8 cellular contexts compared by ENCODE assay signal in the genomic region with DNA sequence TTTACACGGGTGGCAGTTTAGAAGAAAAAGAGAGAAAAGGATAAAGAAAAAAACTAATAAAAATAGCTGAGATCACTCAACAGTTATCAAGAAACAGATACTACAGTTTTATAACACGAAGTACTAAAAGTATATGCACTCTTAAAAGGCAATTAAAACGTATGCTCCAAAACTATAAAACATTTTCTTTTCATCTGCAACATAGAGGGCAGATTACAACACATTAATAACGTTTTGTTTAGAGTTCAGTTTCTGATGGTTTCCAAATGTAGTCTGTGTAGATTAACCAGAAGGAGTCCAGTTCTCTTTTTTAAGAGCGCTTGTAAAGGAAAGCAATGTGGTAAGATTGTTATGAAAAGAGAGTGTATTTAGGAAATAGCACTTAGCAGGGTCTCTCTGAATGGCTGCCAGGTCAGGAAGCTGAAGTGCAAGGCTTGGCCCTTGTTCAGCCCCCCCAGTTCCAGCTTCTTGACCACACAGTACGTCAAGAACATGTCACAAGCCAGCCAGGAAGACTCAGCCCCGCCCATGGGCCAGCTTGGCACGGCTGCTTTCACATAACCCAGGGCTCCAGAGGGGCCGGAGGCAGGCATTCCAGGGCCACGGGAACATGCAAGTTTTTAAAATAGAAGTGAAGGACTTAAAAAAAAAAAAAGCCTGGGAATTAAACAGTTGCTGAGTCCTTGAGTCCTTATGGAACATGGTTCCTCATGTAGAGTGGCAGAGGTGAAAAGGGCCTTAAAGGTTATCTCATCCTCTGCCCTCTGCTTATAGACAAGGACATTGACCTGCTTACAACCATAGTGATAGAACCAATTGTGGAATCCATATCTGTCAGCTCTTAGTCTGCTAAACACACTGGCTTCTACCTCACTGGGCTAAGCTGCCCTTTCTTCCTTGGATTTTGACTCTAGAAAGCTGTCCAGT.
DNase-seq lines count a peak whose midpoint lies in the region; ATAC-seq and TF ChIP-seq lines count a peak whose summit lies in the region.

No MANE protein-coding gene starts in this region.

- BruUV-seq in Caco-2 (replicated peaks; lab: Mats Ljungman, UMichigan), result no TSS peak

- peaks cover 43% of the 10 kb centered on the region for H3K4me1 Mint-ChIP-seq in Caco-2 (ENCODE audit: low read depth, unreplicated experiment)

- H3K36me3 ChIP-seq in SK-N-SH (replicated peaks in 1 of 2; ENCODE audit: control insufficient read depth in 1 of 2, insufficient read depth in 2 of 2, low read length in 1 of 2), result no peaks in the 10 kb centered on the region
- no peaks in the 10 kb centered on the region for H3K36me3 ChIP-seq in Caco-2 (ENCODE audit: control insufficient read depth, insufficient read depth, low read length)

- no peaks in the 10 kb centered on the region for H3K9me2 ChIP-seq in SK-N-SH

- no peaks in the 10 kb centered on the region for H3K9me3 ChIP-seq in SK-N-SH
- no peaks in the 10 kb centered on the region for H3K9me3 ChIP-seq in Caco-2

- CTCF ChIA-PET in SK-N-SH (lab: Yijun Ruan, JAX), result interaction anchor here (0.9 to 1.8 kb wide), 3 partner anchors 15 to 23 kb away, joined by 3 to 5 read pairs (median 5); no protein-coding TSS in a partner anchor
- CTCF ChIA-PET in Caco-2 (lab: Charles Lee), result no interaction called here

- TF ChIP-seq RAD21 in SK-N-SH (IDR thresholded peaks at IDR 0.05; ENCODE audit: low read length), result no peak

- no peaks in the 10 kb centered on the region for H3K27me3 Mint-ChIP-seq in Caco-2 (ENCODE audit: insufficient read depth, unreplicated experiment)

- no peaks in the 10 kb centered on the region for H4K20me1 ChIP-seq in SK-N-SH (ENCODE audit: insufficient read depth)

- WGBS in SK-N-SH (ENCODE audit: low lambda C conversion rate), result 31% methylated on average over 10 of the region's 10 CpGs

- H3K4me2 ChIP-seq in SK-N-SH, result peak overlapping the region; percentile 63

- intact Hi-C loops in Caco-2 (cut with micrococcal nuclease; ENCODE audit: unreplicated experiment), result no loop called here

- H3K4me3 ChIP-seq in SK-N-SH (ENCODE audit: low read depth in 2 of 2, low read length in 1 of 2), result no peak overlapping the region
- no peak overlapping the region for H3K4me3 ChIP-seq in Caco-2 (ENCODE audit: low read depth, low read length)

- H2AFZ ChIP-seq in SK-N-SH (ENCODE audit: low read depth), result peak overlapping the region; percentile 50; the same call in 1 of the 2 replicates

- POLR2A ChIA-PET in SK-N-SH (lab: Yijun Ruan, JAX) (no interaction called here), Caco-2 (lab: Charles Lee) (interaction anchor here (0.5 kb wide), 1 partner anchor 22 kb away, joined by 6 read pairs; no protein-coding TSS in a partner anchor)

- peak overlapping the region; percentile 52 for H3K9ac ChIP-seq in SK-N-SH

- ATAC-seq in HG02763 (IDR thresholded peaks at IDR 0.05; ENCODE audit: unreplicated experiment), result no peak
- no peak for ATAC-seq in HG02798 (IDR thresholded peaks at IDR 0.05; ENCODE audit: poor library complexity, unreplicated experiment)

- no peaks in the 10 kb centered on the region for H3K9me3 Mint-ChIP-seq in Caco-2 (ENCODE audit: unreplicated experiment)

- H3K27ac Mint-ChIP-seq in Caco-2 (ENCODE audit: unreplicated experiment), result no peak overlapping the region

- no peak overlapping the region for H3K4me3 Mint-ChIP-seq in Caco-2 (ENCODE audit: unreplicated experiment)

- TF ChIP-seq CTCF in SK-N-SH (IDR thresholded peaks at IDR 0.05) (no peak), Caco-2 (IDR thresholded peaks at IDR 0.05; ENCODE audit: insufficient read depth in 1 of 2, low read depth in 1 of 2, low read length in 1 of 2, severe bottlenecking in 1 of 2, unreplicated experiment in 1 of 2) (no peak)

- peaks cover 45% of the 10 kb centered on the region for H3F3A ChIP-seq in SK-N-SH (replicated peaks; ENCODE audit: insufficient read depth)

- TF ChIP-seq EP300 in SK-N-SH (IDR thresholded peaks at IDR 0.05; ENCODE audit: borderline replicate concordance in 1 of 2, low read depth in 1 of 2, low read length in 1 of 2), result peak in 1 of 2 experiments; percentile 96; a peak in 3 of 4 replicates

- DNase-seq in CMK (ENCODE audit: low read depth) (peak; percentile 52), SK-N-SH (peak; percentile 42), glomerular endothelial cell (ENCODE audit: extremely low read depth, low read depth, low spot score) (peak; percentile 27), renal cortical epithelial cell (ENCODE audit: low read depth) (peak; percentile 78), NCI-H2081 treated with DMSO at 0.1 percent for 48 hours (lab: John Stamatoyannopoulos, UW) (no peak), Caco-2 (no peak)

- no peaks in the 10 kb centered on the region for H3K36me3 Mint-ChIP-seq in Caco-2 (ENCODE audit: insufficient read depth, unreplicated experiment)

- peak overlapping the region; percentile 92 to 99 for H3K27ac ChIP-seq in SK-N-SH (ENCODE audit: low read depth in 2 of 2, low read length in 1 of 2)

- no peaks in the 10 kb centered on the region for H3K79me2 ChIP-seq in SK-N-SH (ENCODE audit: insufficient read depth)

- no peaks in the 10 kb centered on the region for H3K27me3 ChIP-seq in SK-N-SH (ENCODE audit: insufficient read depth)
- H3K27me3 ChIP-seq in Caco-2 (replicated peaks; ENCODE audit: control insufficient read depth, insufficient read depth, low read length), result no peaks in the 10 kb centered on the region

- H3K4me1 ChIP-seq in SK-N-SH (ENCODE audit: control insufficient read depth in 1 of 2, insufficient read depth in 2 of 2, low read depth in 1 of 2, low read length in 1 of 2) (peaks cover 28 to 47% of the 10 kb centered on the region in 2 experiments), Caco-2 (peaks cover 56% of the 10 kb centered on the region)

TF ChIP-seq in SK-N-SH, 30 proteins besides CTCF, POLR2A, EP300 and RAD21 (continues in another document):
- TF ChIP-seq MEF2A (IDR thresholded peaks at IDR 0.05; ENCODE audit: borderline replicate concordance, low read depth), result 0 out of 2 replicates have a peak, but pooled peaks have one; percentile 44
- TF ChIP-seq NRF1 (IDR thresholded peaks at IDR 0.05; ENCODE audit: low read depth, low read length), result no peak
- TF ChIP-seq FOXM1 (IDR thresholded peaks at IDR 0.05; ENCODE audit: low read depth), result peak; percentile 91
- TF ChIP-seq, protein P1, sequence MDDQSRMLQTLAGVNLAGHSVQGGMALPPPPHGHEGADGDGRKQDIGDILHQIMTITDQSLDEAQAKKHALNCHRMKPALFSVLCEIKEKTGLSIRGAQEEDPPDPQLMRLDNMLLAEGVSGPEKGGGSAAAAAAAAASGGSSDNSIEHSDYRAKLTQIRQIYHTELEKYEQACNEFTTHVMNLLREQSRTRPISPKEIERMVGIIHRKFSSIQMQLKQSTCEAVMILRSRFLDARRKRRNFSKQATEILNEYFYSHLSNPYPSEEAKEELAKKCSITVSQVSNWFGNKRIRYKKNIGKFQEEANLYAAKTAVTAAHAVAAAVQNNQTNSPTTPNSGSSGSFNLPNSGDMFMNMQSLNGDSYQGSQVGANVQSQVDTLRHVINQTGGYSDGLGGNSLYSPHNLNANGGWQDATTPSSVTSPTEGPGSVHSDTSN (IDR thresholded peaks at IDR 0.05), result peak; percentile 94
- TF ChIP-seq TAF1 (IDR thresholded peaks at IDR 0.05; ENCODE audit: borderline replicate concordance, low read depth, low read length), result peak; percentile 29; the same call in 1 of the 2 replicates
- no peak for TF ChIP-seq FOSL2 (IDR thresholded peaks at IDR 0.05; ENCODE audit: borderline replicate concordance, low read depth)
- peak; percentile 67; the same call in 1 of the 2 replicates for TF ChIP-seq SIN3A (IDR thresholded peaks at IDR 0.05; ENCODE audit: borderline replicate concordance, low read depth, low read length)
- no peak for TF ChIP-seq FOXJ3 (CRISPR knock-in tag; IDR thresholded peaks at IDR 0.05)
- TF ChIP-seq, protein P2, sequence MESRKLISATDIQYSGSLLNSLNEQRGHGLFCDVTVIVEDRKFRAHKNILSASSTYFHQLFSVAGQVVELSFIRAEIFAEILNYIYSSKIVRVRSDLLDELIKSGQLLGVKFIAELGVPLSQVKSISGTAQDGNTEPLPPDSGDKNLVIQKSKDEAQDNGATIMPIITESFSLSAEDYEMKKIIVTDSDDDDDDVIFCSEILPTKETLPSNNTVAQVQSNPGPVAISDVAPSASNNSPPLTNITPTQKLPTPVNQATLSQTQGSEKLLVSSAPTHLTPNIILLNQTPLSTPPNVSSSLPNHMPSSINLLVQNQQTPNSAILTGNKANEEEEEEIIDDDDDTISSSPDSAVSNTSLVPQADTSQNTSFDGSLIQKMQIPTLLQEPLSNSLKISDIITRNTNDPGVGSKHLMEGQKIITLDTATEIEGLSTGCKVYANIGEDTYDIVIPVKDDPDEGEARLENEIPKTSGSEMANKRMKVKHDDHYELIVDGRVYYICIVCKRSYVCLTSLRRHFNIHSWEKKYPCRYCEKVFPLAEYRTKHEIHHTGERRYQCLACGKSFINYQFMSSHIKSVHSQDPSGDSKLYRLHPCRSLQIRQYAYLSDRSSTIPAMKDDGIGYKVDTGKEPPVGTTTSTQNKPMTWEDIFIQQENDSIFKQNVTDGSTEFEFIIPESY (IDR thresholded peaks at IDR 0.05; ENCODE audit: borderline replicate concordance, low read depth), result peak; percentile 59; the same call in 1 of the 2 replicates
- TF ChIP-seq YY1 (IDR thresholded peaks at IDR 0.05; ENCODE audit: low read depth), result 0 out of 2 replicates have a peak, but pooled peaks have one; percentile 12

Comparison
In these comparisons a context has a peak if more than half of its experiments do, and no peak if none do; other contexts are left out.
1. DNase-seq: peak in CMK (single experiment), SK-N-SH (single experiment), glomerular endothelial cell (single experiment) and renal cortical epithelial cell (single experiment); none in NCI-H2081 treated with DMSO at 0.1 percent for 48 hours (single experiment) and Caco-2 (0 of 2).